25 cellular contexts compared by ENCODE assay signal in the genomic region with DNA sequence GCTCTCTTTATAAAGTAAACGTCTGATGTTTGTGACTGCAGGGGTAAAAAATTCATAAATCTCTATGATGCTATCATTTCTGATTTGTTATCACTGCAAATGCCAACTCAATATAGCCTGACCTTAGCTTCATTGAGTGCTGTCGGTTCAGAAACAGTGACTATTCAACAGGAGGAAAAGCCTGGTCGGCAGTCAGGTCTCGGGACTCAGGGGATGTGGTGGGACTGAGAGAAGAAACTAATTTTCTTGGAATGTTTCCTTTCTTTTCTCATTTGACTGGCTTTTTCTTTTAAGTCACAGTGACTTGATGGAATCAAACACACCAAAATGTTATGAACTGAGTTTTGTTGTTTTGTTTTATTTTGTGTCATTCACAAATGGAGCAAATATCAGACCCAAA. TPM values are rescaled to one million over a fixed set of nuclear protein-coding genes. Genes with fewer than 3 reads are reported as not detected.
"Had no signal": no experiment of that assay in that cellular context is flagged by ENCODE, and none has a peak within 500 bp of the region (broad histone marks: within the 10 kb centered on the region; RNA-seq: fewer than 3 reads in every experiment).

No MANE protein-coding gene starts in this region.

- H3K4me1 ChIP-seq: adrenal gland, transverse colon, uterus had no signal

- H3K36me3 Mint-ChIP-seq: natural killer cell had no signal

- H3K9me3 ChIP-seq: adrenal gland, transverse colon, uterus had no signal

- H3K36me3 ChIP-seq: adrenal gland, transverse colon, uterus had no signal

- H3K4me1 Mint-ChIP-seq: natural killer cell had no signal

- H3K4me3 ChIP-seq: adrenal gland, lung, transverse colon, uterus had no signal

- H3K27ac ChIP-seq: adrenal gland, transverse colon, uterus had no signal

- H3K27me3 ChIP-seq: adrenal gland, uterus had no signal

- H3K27ac Mint-ChIP-seq: dendritic cell treated with granulocyte-macrophage colony-stimulating factor and Interleukin-4, amounts not matched to agents 40 ng/mL and 50 ng/mL, for 4 days; effector memory CD8-positive, alpha-beta T cell; natural killer cell had no signal

- DNase-seq: activated CD4-positive, alpha-beta T cell treated with anti-CD3 and anti-CD28 coated beads, Interleukin-2, amount 50 U/mL, for 1 hour; activated CD4-positive, CD25-positive, alpha-beta regulatory T cell treated with anti-CD3 and anti-CD28 coated beads, Interleukin-2, amount 50 U/mL, for 72 hours; activated CD8-positive, alpha-beta memory T cell treated with anti-CD3 and anti-CD28 coated beads for 24 hours; activated CD8-positive, alpha-beta memory T cell treated with anti-CD3 and anti-CD28 coated beads, Interleukin-2, amount 50 U/mL, for 48 hours; activated effector memory CD4-positive, alpha-beta T cell treated with Interleukin-2 at 50 U/mL for 16 hours; activated naive CD4-positive, alpha-beta T cell treated with anti-CD3 and anti-CD28 coated beads, Interleukin-2, amount 50 U/mL, for 16 hours; activated T-cell treated with anti-CD3 and anti-CD28 coated beads, Interleukin-2, amount 50 U/mL, for 48 hours; adrenal gland; cerebellar nuclear complex; effector memory CD8-positive, alpha-beta T cell; foreskin fibroblast; hippocampal formation; natural killer cell; stimulated activated CD4-positive, alpha-beta T cell treated with anti-CD3 and anti-CD28 coated beads, Interleukin-12 subunit alpha, Interleukin-12 subunit beta, amount 100 ng/mL, for 4 hours; stimulated activated CD4-positive, alpha-beta T cell treated with anti-CD3 and anti-CD28 coated beads, Interleukin-1b, Interleukin-23, amount 100 ng/mL, for 48 hours; stimulated activated CD8-positive, alpha-beta memory T cell treated with anti-CD3 and anti-CD28 coated beads, Interleukin-4, amount 100 ng/mL, for 48 hours; stimulated activated naive CD4-positive, alpha-beta T cell treated with Interleukin-2 at 50 U/mL for 16 hours; transverse colon; uterus had no signal

- H3K4me3 Mint-ChIP-seq: dendritic cell treated with granulocyte-macrophage colony-stimulating factor and Interleukin-4, amounts not matched to agents 40 ng/mL and 50 ng/mL, for 4 days; effector memory CD8-positive, alpha-beta T cell; natural killer cell had no signal

RNA-seq across cellular contexts. Expression of a gene that starts 5.8 kb away (rescaled TPM):
- total RNA-seq: bronchial epithelial cell; glomerular endothelial cell; natural killer cell; subcutaneous adipose tissue; T-helper 1 cell treated with Interleukin-12 subunit alpha and Interleukin-12 subunit beta and Interleukin-4 antibody, amounts not matched to agents 30 ng/mL and 1 ng/mL, for 36 hours had no signal
